Comparison of ENCODE assay signal across 8 cellular contexts in the genomic region with DNA sequence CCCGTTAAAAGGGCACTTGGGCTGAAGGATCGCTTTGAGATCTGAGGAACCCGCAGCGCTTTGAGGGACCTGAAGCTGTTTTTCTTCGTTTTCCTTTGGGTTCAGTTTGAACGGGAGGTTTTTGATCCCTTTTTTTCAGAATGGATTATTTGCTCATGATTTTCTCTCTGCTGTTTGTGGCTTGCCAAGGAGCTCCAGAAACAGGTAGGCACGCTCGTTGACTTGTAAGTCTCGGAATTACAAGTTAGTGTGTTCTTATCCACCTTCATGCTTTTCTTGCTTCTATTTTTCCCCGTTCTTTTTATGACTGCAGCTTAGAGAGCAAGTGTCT. TPM values are rescaled to one million over a fixed set of nuclear protein-coding genes. Genes with fewer than 3 reads are reported as not detected.
DNase-seq lines count a peak whose midpoint lies in the region; ATAC-seq and TF ChIP-seq lines count a peak whose summit lies in the region.

No MANE protein-coding gene starts in this region.

- WGBS in upper lobe of left lung, 2 donors, result 4 to 6% methylated on average over 10 of the region's 10 CpGs
- WGBS in thyroid gland, 2 donors, result 3 to 4% methylated on average over 10 of the region's 10 CpGs

- TF ChIP-seq POLR2A in upper lobe of left lung (IDR thresholded peaks at IDR 0.05) (no peak), thyroid gland (IDR thresholded peaks at IDR 0.05) (no peak)

- no peak for TF ChIP-seq EP300 in upper lobe of left lung (IDR thresholded peaks at IDR 0.05)

- H3K4me1 Mint-ChIP-seq in activated CD8-positive, alpha-beta T cell treated with anti-CD3 and anti-CD28 coated beads for 36 hours (ENCODE audit: low read depth), result peaks cover 9% of the 10 kb centered on the region

- no peaks in the 10 kb centered on the region for H3K9me3 Mint-ChIP-seq in activated CD8-positive, alpha-beta T cell treated with anti-CD3 and anti-CD28 coated beads for 36 hours

- H3K27me3 Mint-ChIP-seq in activated CD8-positive, alpha-beta T cell treated with anti-CD3 and anti-CD28 coated beads for 36 hours, result peaks cover 29% of the 10 kb centered on the region

- intact Hi-C loops in left cardiac atrium (cut with DNase I) (loop anchor here (2.0 to 10.0 kb wide), 3 partner anchors 312 to 638 kb away; no protein-coding TSS in a partner anchor), left lung (cut with DNase I) (loop anchor here (5.0 to 10.0 kb wide), 2 partner anchors 294 to 312 kb away; no protein-coding TSS in a partner anchor), thyroid gland (cut with DNase I) (no loop called here)
- intact Hi-C loops in activated CD8-positive, alpha-beta T cell treated with anti-CD3 and anti-CD28 coated beads for 36 hours (cut with micrococcal nuclease), result loop anchor here (5.0 to 10.0 kb wide), 2 partner anchors 138 to 314 kb away; no protein-coding TSS in a partner anchor

- POLR2A ChIA-PET in activated CD8-positive, alpha-beta T cell treated with anti-CD3 and anti-CD28 coated beads for 36 hours (lab: Charles Lee), result interaction anchor here (0.7 kb wide), 1 partner anchor 86 kb away, joined by 3 read pairs; no protein-coding TSS in a partner anchor

- H3K4me1 ChIP-seq in cardiac muscle cell (ENCODE audit: low read depth) (no peaks in the 10 kb centered on the region), left lung (peaks cover 0 to 53% of the 10 kb centered on the region in 2 donors), upper lobe of left lung (peaks cover 8 to 49% (median 12%) of the 10 kb centered on the region in 4 donors), thyroid gland (peaks cover 8 to 12% of the 10 kb centered on the region in 2 donors)

- no peaks in the 10 kb centered on the region for H3K36me3 ChIP-seq in cardiac muscle cell
- peaks cover 0 to 12% of the 10 kb centered on the region in 2 donors for H3K36me3 ChIP-seq in left lung
- peaks cover 0 to 11% (median 0%) of the 10 kb centered on the region in 4 donors for H3K36me3 ChIP-seq in upper lobe of left lung
- H3K36me3 ChIP-seq in thyroid gland, result no peaks in the 10 kb centered on the region

- H3K27me3 ChIP-seq in cardiac muscle cell (peaks cover 16% of the 10 kb centered on the region), left lung (peaks cover 0 to 23% of the 10 kb centered on the region in 2 donors), upper lobe of left lung (no peaks in the 10 kb centered on the region), thyroid gland (peaks cover 13% of the 10 kb centered on the region)

- ATAC-seq in left cardiac atrium (no peak), left lung (no peak), upper lobe of left lung (ENCODE audit: low FRiP score in 2 of 2) (no peak)
- ATAC-seq in activated CD8-positive, alpha-beta T cell treated with anti-CD3 and anti-CD28 coated beads for 36 hours, result no peak

- no peak for TF ChIP-seq CTCF in cardiac muscle cell (IDR thresholded peaks at IDR 0.05; ENCODE audit: low read depth, low read length)
- no peak for TF ChIP-seq CTCF in activated CD8-positive, alpha-beta T cell treated with anti-CD3 and anti-CD28 coated beads for 36 hours (IDR thresholded peaks at IDR 0.05)
- TF ChIP-seq CTCF in left lung (IDR thresholded peaks at IDR 0.05), result no peak
- TF ChIP-seq CTCF in upper lobe of left lung (IDR thresholded peaks at IDR 0.05), result peak in 1 of 6 experiments; percentile 0
- no peak for TF ChIP-seq CTCF in thyroid gland (IDR thresholded peaks at IDR 0.05)

- no peak overlapping the region for H3K27ac ChIP-seq in cardiac muscle cell
- peak overlapping the region; percentile 66 to 81 for H3K27ac ChIP-seq in left lung
- H3K27ac ChIP-seq in upper lobe of left lung, result peak overlapping the region; percentile 40 to 83 (median 80)
- peak overlapping the region in 1 of 3 donors; percentile 45 for H3K27ac ChIP-seq in thyroid gland

- no peak overlapping the region for H3K27ac Mint-ChIP-seq in activated CD8-positive, alpha-beta T cell treated with anti-CD3 and anti-CD28 coated beads for 36 hours

- no peak for DNase-seq in cardiac muscle cell (ENCODE audit: low read depth in 1 of 2, low spot score in 1 of 2)
- no peak for DNase-seq in left cardiac atrium
- DNase-seq in activated CD8-positive, alpha-beta T cell treated with anti-CD3 and anti-CD28 coated beads for 36 hours, result no peak
- no peak for DNase-seq in left lung
- DNase-seq in upper lobe of left lung, result no peak
- no peak for DNase-seq in ecto neural progenitor cell (ENCODE audit: low spot score)
- DNase-seq in DMS53 (lab: John Stamatoyannopoulos, UW), result no peak
- DNase-seq in thyroid gland, result no peak

- H3K4me3 ChIP-seq in cardiac muscle cell (peak overlapping the region; percentile 34), left lung (peak overlapping the region; percentile 30 to 48), upper lobe of left lung (peak overlapping the region; percentile 10 to 55 (median 48)), thyroid gland (replicated peaks in 1 of 3) (peak overlapping the region in 1 of 3 donors; percentile 35)

- peak overlapping the region; percentile 75 for H3K4me3 Mint-ChIP-seq in activated CD8-positive, alpha-beta T cell treated with anti-CD3 and anti-CD28 coated beads for 36 hours

- CTCF ChIA-PET in activated CD8-positive, alpha-beta T cell treated with anti-CD3 and anti-CD28 coated beads for 36 hours (lab: Charles Lee), result interaction anchor here (0.7 to 4.9 kb wide), 38 partner anchors 9 to 709 kb away, joined by 3 to 57 read pairs (median 5); no protein-coding TSS in a partner anchor

- H3K36me3 Mint-ChIP-seq in activated CD8-positive, alpha-beta T cell treated with anti-CD3 and anti-CD28 coated beads for 36 hours (ENCODE audit: low read depth), result no peaks in the 10 kb centered on the region

- H3K9me3 ChIP-seq in cardiac muscle cell (ENCODE audit: low read depth) (no peaks in the 10 kb centered on the region), left lung (no peaks in the 10 kb centered on the region), upper lobe of left lung (no peaks in the 10 kb centered on the region), thyroid gland (no peaks in the 10 kb centered on the region)

RNA-seq across cellular contexts. Expression of gene EDN1, which starts 0.3 kb away (rescaled TPM):
- 0.32 and 0.86 TPM in 2 replicates for total RNA-seq in cardiac muscle cell
- polyA plus RNA-seq in cardiac muscle cell, result 1.2 and 2.0 TPM in 2 replicates
- total RNA-seq in left cardiac atrium, result 10 to 100 TPM in 1 of 2 donors, 1 to 10 TPM in 1; 2.7 to 25.4 TPM
- under 1 TPM in 1 of 2 experiments, not detected in 1; 0.14 TPM for total RNA-seq in activated CD8-positive, alpha-beta T cell treated with anti-CD3 and anti-CD28 coated beads for 36 hours
- total RNA-seq in left lung, result 10 to 100 TPM; 21.7 to 23.2 TPM
- 10 to 100 TPM in 3 of 6 donors, 1 to 10 TPM in 3; 6.5 to 40.6 (median 18.6) TPM for total RNA-seq in upper lobe of left lung
- total RNA-seq in thyroid gland, result 1 to 10 TPM; 1.0 to 5.4 (median 3.0) TPM
